Comparison of ENCODE assay signal across 2 cellular contexts in genomic region chr11:32581556-32581955, GRCh38.
TF ChIP-seq lines count a peak whose summit lies in the region.

No MANE protein-coding gene starts in this region.

TF ChIP-seq in GM23338, 12 proteins besides CTCF, POLR2A, EP300 and RAD21:
- TF ChIP-seq EZH2phosphoT487 (IDR thresholded peaks at IDR 0.05; ENCODE audit: unreplicated experiment) (no peak), POLR2AphosphoS5 (IDR thresholded peaks at IDR 0.05; ENCODE audit: low read depth) (no peak), EZH2 (IDR thresholded peaks at IDR 0.05; ENCODE audit: low read depth, unreplicated experiment) (no peak), ZNF331 (CRISPR knock-in tag; IDR thresholded peaks at IDR 0.05; ENCODE audit: low read depth) (no peak), JUNB (IDR thresholded peaks at IDR 0.05; ENCODE audit: unreplicated experiment) (no peak), STAT1 (IDR thresholded peaks at IDR 0.05; ENCODE audit: unreplicated experiment) (no peak), CREB1 (CRISPR knock-in tag; IDR thresholded peaks at IDR 0.05; ENCODE audit: low read depth) (no peak), ZNF114 (CRISPR knock-in tag; IDR thresholded peaks at IDR 0.05) (no peak), NANOG (IDR thresholded peaks at IDR 0.05; ENCODE audit: borderline replicate concordance) (no peak), ZNF462 (CRISPR knock-in tag; IDR thresholded peaks at IDR 0.05) (no peak), REST (IDR thresholded peaks at IDR 0.05; ENCODE audit: unreplicated experiment) (no peak)
- TF ChIP-seq, protein P1, sequence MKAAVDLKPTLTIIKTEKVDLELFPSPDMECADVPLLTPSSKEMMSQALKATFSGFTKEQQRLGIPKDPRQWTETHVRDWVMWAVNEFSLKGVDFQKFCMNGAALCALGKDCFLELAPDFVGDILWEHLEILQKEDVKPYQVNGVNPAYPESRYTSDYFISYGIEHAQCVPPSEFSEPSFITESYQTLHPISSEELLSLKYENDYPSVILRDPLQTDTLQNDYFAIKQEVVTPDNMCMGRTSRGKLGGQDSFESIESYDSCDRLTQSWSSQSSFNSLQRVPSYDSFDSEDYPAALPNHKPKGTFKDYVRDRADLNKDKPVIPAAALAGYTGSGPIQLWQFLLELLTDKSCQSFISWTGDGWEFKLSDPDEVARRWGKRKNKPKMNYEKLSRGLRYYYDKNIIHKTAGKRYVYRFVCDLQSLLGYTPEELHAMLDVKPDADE (IDR thresholded peaks at IDR 0.05), result no peak

TF ChIP-seq in H1, 55 proteins besides CTCF, POLR2A, EP300 and RAD21:
- no peak for TF ChIP-seq RBBP5 (IDR thresholded peaks at IDR 0.05; ENCODE audit: borderline replicate concordance, low read depth, low read length)
- no peak for TF ChIP-seq POLR2AphosphoS5 (IDR thresholded peaks at IDR 0.05; ENCODE audit: low read depth, low read length)
- no peak for TF ChIP-seq TAF7 (optimal IDR thresholded peaks at IDR 0.05; ENCODE audit: borderline replicate concordance, low read depth, low read length)
- no peak for TF ChIP-seq SP1 (IDR thresholded peaks at IDR 0.05; ENCODE audit: low read depth, low read length)
- no peak for TF ChIP-seq BCL11A (IDR thresholded peaks at IDR 0.05; ENCODE audit: low read depth in 2 of 2, low read length in 2 of 2)
- no peak for TF ChIP-seq SP4 (IDR thresholded peaks at IDR 0.05; ENCODE audit: low read length)
- TF ChIP-seq, protein P2, sequence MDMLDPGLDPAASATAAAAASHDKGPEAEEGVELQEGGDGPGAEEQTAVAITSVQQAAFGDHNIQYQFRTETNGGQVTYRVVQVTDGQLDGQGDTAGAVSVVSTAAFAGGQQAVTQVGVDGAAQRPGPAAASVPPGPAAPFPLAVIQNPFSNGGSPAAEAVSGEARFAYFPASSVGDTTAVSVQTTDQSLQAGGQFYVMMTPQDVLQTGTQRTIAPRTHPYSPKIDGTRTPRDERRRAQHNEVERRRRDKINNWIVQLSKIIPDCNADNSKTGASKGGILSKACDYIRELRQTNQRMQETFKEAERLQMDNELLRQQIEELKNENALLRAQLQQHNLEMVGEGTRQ (IDR thresholded peaks at IDR 0.05; ENCODE audit: low read length), result no peak
- no peak for TF ChIP-seq RFX5 (IDR thresholded peaks at IDR 0.05; ENCODE audit: borderline replicate concordance, low read depth, low read length)
- no peak for TF ChIP-seq EGR1 (IDR thresholded peaks at IDR 0.05; ENCODE audit: borderline replicate concordance, low read depth, low read length)
- no peak for TF ChIP-seq RNF2 (IDR thresholded peaks at IDR 0.05; ENCODE audit: borderline replicate concordance, low read depth, low read length, missing control alignments, poor library complexity, severe bottlenecking)
- TF ChIP-seq SIRT6 (IDR thresholded peaks at IDR 0.05; ENCODE audit: low read length), result no peak
- no peak for TF ChIP-seq KDM5A (IDR thresholded peaks at IDR 0.05; ENCODE audit: low read length)
- TF ChIP-seq SIN3A (conservative IDR thresholded peaks at IDR 0.05 in 1 of 2, IDR thresholded peaks at IDR 0.05 in 1 of 2; ENCODE audit: low read depth in 1 of 2, low read length in 2 of 2), result no peak
- TF ChIP-seq TEAD4 (IDR thresholded peaks at IDR 0.05; ENCODE audit: low read depth, low read length), result no peak
- no peak for TF ChIP-seq CEBPB (IDR thresholded peaks at IDR 0.05; ENCODE audit: low read depth, low read length)
- no peak for TF ChIP-seq HDAC2 (IDR thresholded peaks at IDR 0.05; ENCODE audit: borderline replicate concordance in 1 of 2, low read depth in 2 of 2, low read length in 2 of 2)
- TF ChIP-seq, protein P3, sequence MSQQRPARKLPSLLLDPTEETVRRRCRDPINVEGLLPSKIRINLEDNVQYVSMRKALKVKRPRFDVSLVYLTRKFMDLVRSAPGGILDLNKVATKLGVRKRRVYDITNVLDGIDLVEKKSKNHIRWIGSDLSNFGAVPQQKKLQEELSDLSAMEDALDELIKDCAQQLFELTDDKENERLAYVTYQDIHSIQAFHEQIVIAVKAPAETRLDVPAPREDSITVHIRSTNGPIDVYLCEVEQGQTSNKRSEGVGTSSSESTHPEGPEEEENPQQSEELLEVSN (IDR thresholded peaks at IDR 0.05), result no peak
- no peak for TF ChIP-seq NRF1 (IDR thresholded peaks at IDR 0.05; ENCODE audit: low read depth, low read length)
- TF ChIP-seq CBX8 (IDR thresholded peaks at IDR 0.05; ENCODE audit: borderline replicate concordance, low read depth, low read length), result no peak
- no peak for TF ChIP-seq SAP30 (IDR thresholded peaks at IDR 0.05; ENCODE audit: insufficient read depth, insufficient replicate concordance, low read length)
